9 cellular contexts compared by ENCODE assay signal in genomic region chr7:13989944-13990295, GRCh38. TPM values are rescaled to one million over a fixed set of nuclear protein-coding genes. Genes with fewer than 3 reads are reported as not detected.
A peak's percentile ranks its signal among the peaks of the same experiment; 100 is the strongest.
DNase-seq lines count a peak whose midpoint lies in the region; ATAC-seq, FAIRE-seq and TF ChIP-seq lines count a peak whose summit lies in the region.
"Had no signal": no experiment of that assay in that cellular context is flagged by ENCODE, and none has a peak within 500 bp of the region (broad histone marks: within the 10 kb centered on the region; RNA-seq: fewer than 3 reads in every experiment).

No MANE protein-coding gene starts in this region.

- H3K9me3 ChIP-seq in kidney (ENCODE audit: control insufficient read depth in 1 of 2, low read length in 2 of 2) (no peaks in the 10 kb centered on the region), thoracic aorta (no peaks in the 10 kb centered on the region)

- peak overlapping the region; percentile 77 for H3K4me3 ChIP-seq in astrocyte of the spinal cord (ENCODE audit: low read depth, low read length)
- H3K4me3 ChIP-seq in kidney (ENCODE audit: low read length in 2 of 2), result peak overlapping the region; percentile 74 to 79
- H3K4me3 ChIP-seq in thoracic aorta, result peak overlapping the region; percentile 81

- no peak overlapping the region for H3K27ac Mint-ChIP-seq in activated naive CD4-positive, alpha-beta T cell treated with anti-CD3 and anti-CD28 coated beads, Interleukin-2, amount 50 U/mL, for 72 hours
- H3K27ac Mint-ChIP-seq: T-helper 1 cell treated with Interleukin-12 subunit alpha and Interleukin-12 subunit beta and Interleukin-4 antibody, amounts not matched to agents 30 μg/mL and 1 μg/mL, for 36 hours had no signal

- DNase-seq in NCI-H1105 treated with DMSO at 0.1 percent for 48 hours (lab: John Stamatoyannopoulos, UW) (peak; percentile 58), NCI-H1105 (lab: John Stamatoyannopoulos, UW) (no peak), astrocyte of the spinal cord (ENCODE audit: low read depth, low spot score) (no peak), kidney (no peak), thoracic aorta (ENCODE audit: low spot score) (no peak), superior temporal gyrus (ENCODE audit: extremely low spot score) (no peak)
- no peak for DNase-seq in activated naive CD4-positive, alpha-beta T cell treated with anti-CD3 and anti-CD28 coated beads, Interleukin-2, amount 50 U/mL, for 72 hours (ENCODE audit: low spot score in 2 of 2)
- DNase-seq in activated naive CD4-positive, alpha-beta T cell treated with anti-CD3 and anti-CD28 coated beads, Interleukin-2, amount 50 U/mL, for 16 hours, result no peak

- H3K4me1 ChIP-seq in kidney (ENCODE audit: control insufficient read depth in 1 of 2, insufficient read depth in 1 of 2, low read depth in 1 of 2, low read length in 2 of 2), result peaks cover 0 to 5% of the 10 kb centered on the region in 2 donors
- peaks cover 9% of the 10 kb centered on the region in 2 donors for H3K4me1 ChIP-seq in thoracic aorta (ENCODE audit: control insufficient read depth in 1 of 2, low read depth in 2 of 2)

- no peak for ATAC-seq in thoracic aorta (ENCODE audit: insufficient number of reproducible peaks, low FRiP score, low read depth)
- no peak for ATAC-seq in activated naive CD4-positive, alpha-beta T cell treated with anti-CD3 and anti-CD28 coated beads, Interleukin-2, amount 50 U/mL, for 72 hours

- H3K36me3 ChIP-seq in kidney (ENCODE audit: control insufficient read depth in 1 of 2, insufficient read depth in 2 of 2, low read length in 2 of 2) (no peaks in the 10 kb centered on the region), thoracic aorta (no peaks in the 10 kb centered on the region)

- peak overlapping the region; percentile 70 to 83 for H3K9ac ChIP-seq in kidney (ENCODE audit: low read length in 2 of 2)

- intact Hi-C loops in kidney (cut with DNase I), result no loop called here

- TF ChIP-seq CTCF in astrocyte of the spinal cord (IDR thresholded peaks at IDR 0.05; ENCODE audit: low read depth, low read length) (no peak), kidney (IDR thresholded peaks at IDR 0.05; ENCODE audit: borderline replicate concordance, extremely low read depth, insufficient read depth) (no peak), thoracic aorta (IDR thresholded peaks at IDR 0.05) (no peak)

- H3K9me3 Mint-ChIP-seq in activated naive CD4-positive, alpha-beta T cell treated with anti-CD3 and anti-CD28 coated beads, Interleukin-2, amount 50 U/mL, for 72 hours, result no peaks in the 10 kb centered on the region
- H3K9me3 Mint-ChIP-seq: T-helper 1 cell treated with Interleukin-12 subunit alpha and Interleukin-12 subunit beta and Interleukin-4 antibody, amounts not matched to agents 30 μg/mL and 1 μg/mL, for 36 hours had no signal

- H3K27ac ChIP-seq in kidney (ENCODE audit: low read depth in 2 of 2, low read length in 2 of 2) (peak overlapping the region; percentile 56 to 77), thoracic aorta (peak overlapping the region; percentile 83 to 89)

- H3K27me3 ChIP-seq in thoracic aorta (replicated peaks; ENCODE audit: insufficient read depth), result no peaks in the 10 kb centered on the region

- no peak for FAIRE-seq in kidney (lab: Jason Lieb, UNC)

- no peaks in the 10 kb centered on the region for H3K36me3 Mint-ChIP-seq in activated naive CD4-positive, alpha-beta T cell treated with anti-CD3 and anti-CD28 coated beads, Interleukin-2, amount 50 U/mL, for 72 hours

- in situ Hi-C loops in astrocyte of the spinal cord (cut with HindIII; ENCODE audit: low sequenced_read_pairs), result no loop called here

RNA-seq across cellular contexts. Expression of gene ETV1, which starts 0.5 kb away (rescaled TPM):
- total RNA-seq in kidney (28.6 TPM), thoracic aorta (1 to 10 TPM; 5.9 to 8.7 TPM)
- polyA plus RNA-seq in kidney (ENCODE audit: insufficient read depth, low read depth, low replicate concordance), result 2.0 TPM
- total RNA-seq in activated naive CD4-positive, alpha-beta T cell treated with anti-CD3 and anti-CD28 coated beads, Interleukin-2, amount 50 U/mL, for 72 hours, result not detected

Comparison
In these comparisons a context has a peak if more than half of its experiments do, and no peak if none do; other contexts are left out.
1. RNA of gene ETV1, which starts 0.5 kb away (total RNA-seq): 28.6 TPM in kidney (single experiment) and 5.9 to 8.7 TPM in thoracic aorta; not detected in activated naive CD4-positive, alpha-beta T cell treated with anti-CD3 and anti-CD28 coated beads, Interleukin-2, amount 50 U/mL, for 72 hours; every median in the first group is over 4 times any median in the second.
2. Peak in every context shown above with its lines, with median percentiles within 50 percentile points of each other: H3K4me3 ChIP-seq.